Comparison of ENCODE assay signal across 15 cellular contexts in genomic region chr16:4081035-4081434, GRCh38. TPM values are rescaled to one million over a fixed set of nuclear protein-coding genes. Genes with fewer than 3 reads are reported as not detected.
DNase-seq lines count a peak whose midpoint lies in the region; ATAC-seq and FAIRE-seq lines count a peak whose summit lies in the region.
"Had no signal": no experiment of that assay in that cellular context is flagged by ENCODE, and none has a peak within 500 bp of the region (broad histone marks: within the 10 kb centered on the region; RNA-seq: fewer than 3 reads in every experiment).

No MANE protein-coding gene starts in this region.

- ATAC-seq in T-helper 17 cell = peak; percentile 12
- ATAC-seq in HG03045 (IDR thresholded peaks at IDR 0.05; ENCODE audit: unreplicated experiment) = no peak
- ATAC-seq in GM18867 (IDR thresholded peaks at IDR 0.05; ENCODE audit: unreplicated experiment) = no peak
- ATAC-seq: PC-3 had no signal

- H3K4me3 ChIP-seq in small intestine (ENCODE audit: low read depth in 1 of 2, low read length in 2 of 2) = no peak overlapping the region
- H3K4me3 ChIP-seq: breast epithelium had no signal

- intact Hi-C loops in activated CD4-positive, alpha-beta memory T cell treated with anti-CD3 and anti-CD28 coated beads for 36 hours (cut with micrococcal nuclease) = no loop called here

- 19 to 58% (median 38%) methylated on average over 10 of the region's 10 CpGs for WGBS in small intestine, 3 donors

- peaks cover 8% of the 10 kb centered on the region for H3K9me3 Mint-ChIP-seq in T-helper 1 cell treated with Interleukin-12 subunit alpha and Interleukin-12 subunit beta and Interleukin-4 antibody, amounts not matched to agents 30 μg/mL and 1 μg/mL, for 36 hours
- H3K9me3 Mint-ChIP-seq in immature natural killer cell = peaks cover 0 to 1% (median 0%) of the 10 kb centered on the region in 6 donors
- H3K9me3 Mint-ChIP-seq in activated CD4-positive, alpha-beta memory T cell treated with anti-CD3 and anti-CD28 coated beads for 36 hours = peaks cover 5% of the 10 kb centered on the region

- peak overlapping the region in 1 of 2 donors; percentile 8 for H3K27ac ChIP-seq in small intestine (ENCODE audit: low read depth in 1 of 2, low read length in 1 of 2)
- H3K27ac ChIP-seq: breast epithelium, epithelial cell of prostate had no signal

- FAIRE-seq in small intestine (lab: Jason Lieb, UNC) = no peak

- peaks cover 44% of the 10 kb centered on the region for H3K4me1 Mint-ChIP-seq in T-helper 1 cell treated with Interleukin-12 subunit alpha and Interleukin-12 subunit beta and Interleukin-4 antibody, amounts not matched to agents 30 μg/mL and 1 μg/mL, for 36 hours (ENCODE audit: low read depth)
- peaks cover 22% of the 10 kb centered on the region for H3K4me1 Mint-ChIP-seq in T-helper 17 cell
- peaks cover 20 to 38% of the 10 kb centered on the region in 2 donors for H3K4me1 Mint-ChIP-seq in immature natural killer cell
- H3K4me1 Mint-ChIP-seq in activated CD4-positive, alpha-beta memory T cell treated with anti-CD3 and anti-CD28 coated beads for 36 hours (ENCODE audit: low read depth) = peaks cover 43% of the 10 kb centered on the region

- CTCF ChIA-PET in activated CD4-positive, alpha-beta memory T cell treated with anti-CD3 and anti-CD28 coated beads for 36 hours (lab: Charles Lee) = interaction anchor here (0.6 kb wide), 1 partner anchor 389 kb away, joined by 3 read pairs; no protein-coding TSS in a partner anchor

- no peaks in the 10 kb centered on the region for H3K36me3 ChIP-seq in small intestine (ENCODE audit: control insufficient read depth in 2 of 2, insufficient read depth in 2 of 2, low read length in 2 of 2)
- H3K36me3 ChIP-seq: breast epithelium had no signal

- POLR2A ChIA-PET in activated CD4-positive, alpha-beta memory T cell treated with anti-CD3 and anti-CD28 coated beads for 36 hours (lab: Charles Lee) = no interaction called here

- no peaks in the 10 kb centered on the region for H3K4me1 ChIP-seq in small intestine (ENCODE audit: control insufficient read depth in 2 of 2, insufficient read depth in 1 of 2, low read depth in 1 of 2, low read length in 1 of 2)
- H3K4me1 ChIP-seq: breast epithelium had no signal

- H3K36me3 Mint-ChIP-seq in T-helper 1 cell treated with Interleukin-12 subunit alpha and Interleukin-12 subunit beta and Interleukin-4 antibody, amounts not matched to agents 30 μg/mL and 1 μg/mL, for 36 hours (ENCODE audit: low read depth) = peaks cover 8% of the 10 kb centered on the region
- H3K36me3 Mint-ChIP-seq in T-helper 17 cell (ENCODE audit: low read depth) (no peaks in the 10 kb centered on the region), immature natural killer cell (peaks cover 0 to 4% (median 4%) of the 10 kb centered on the region in 3 donors)
- peaks cover 3% of the 10 kb centered on the region for H3K36me3 Mint-ChIP-seq in activated CD4-positive, alpha-beta memory T cell treated with anti-CD3 and anti-CD28 coated beads for 36 hours

- no peak overlapping the region for H3K27ac Mint-ChIP-seq in T-helper 1 cell treated with Interleukin-12 subunit alpha and Interleukin-12 subunit beta and Interleukin-4 antibody, amounts not matched to agents 30 μg/mL and 1 μg/mL, for 36 hours
- H3K27ac Mint-ChIP-seq in T-helper 17 cell = no peak overlapping the region
- H3K27ac Mint-ChIP-seq in immature natural killer cell = peak overlapping the region in 4 of 6 donors; percentile 5 to 37 (median 32)
- H3K27ac Mint-ChIP-seq in activated CD4-positive, alpha-beta memory T cell treated with anti-CD3 and anti-CD28 coated beads for 36 hours = no peak overlapping the region

- H3K9me3 ChIP-seq in T-helper 17 cell (ENCODE audit: control insufficient read depth, low read length, poor library complexity, severe bottlenecking) (no peaks in the 10 kb centered on the region), small intestine (ENCODE audit: control insufficient read depth, low read depth) (no peaks in the 10 kb centered on the region)
- H3K9me3 ChIP-seq: breast epithelium had no signal

- DNase-seq in T-helper 1 cell (no peak), T-helper 17 cell (no peak), immature natural killer cell (no peak), small intestine (peak; percentile 47)
- DNase-seq in activated CD4-positive, alpha-beta memory T cell treated with anti-CD3 and anti-CD28 coated beads for 36 hours = no peak
- DNase-seq: ACHN, midbrain, NCI-H1105, PC-3, T1000 had no signal

- H3K27me3 ChIP-seq in small intestine (ENCODE audit: control insufficient read depth in 2 of 2, insufficient read depth in 2 of 2, low read length in 2 of 2) = no peaks in the 10 kb centered on the region
- H3K27me3 ChIP-seq: breast epithelium had no signal

- H3K4me3 Mint-ChIP-seq in T-helper 1 cell treated with Interleukin-12 subunit alpha and Interleukin-12 subunit beta and Interleukin-4 antibody, amounts not matched to agents 30 μg/mL and 1 μg/mL, for 36 hours = peak overlapping the region; percentile 55
- H3K4me3 Mint-ChIP-seq in T-helper 17 cell = no peak overlapping the region
- H3K4me3 Mint-ChIP-seq in immature natural killer cell = peak overlapping the region in 2 of 5 donors; percentile 26 to 49
- no peak overlapping the region for H3K4me3 Mint-ChIP-seq in activated CD4-positive, alpha-beta memory T cell treated with anti-CD3 and anti-CD28 coated beads for 36 hours

- no peaks in the 10 kb centered on the region for H3K27me3 Mint-ChIP-seq in T-helper 1 cell treated with Interleukin-12 subunit alpha and Interleukin-12 subunit beta and Interleukin-4 antibody, amounts not matched to agents 30 μg/mL and 1 μg/mL, for 36 hours (ENCODE audit: low read depth)
- no peaks in the 10 kb centered on the region for H3K27me3 Mint-ChIP-seq in T-helper 17 cell
- H3K27me3 Mint-ChIP-seq in immature natural killer cell (ENCODE audit: low read depth in 3 of 3) = peaks cover 2 to 5% (median 2%) of the 10 kb centered on the region in 3 donors
- no peaks in the 10 kb centered on the region for H3K27me3 Mint-ChIP-seq in activated CD4-positive, alpha-beta memory T cell treated with anti-CD3 and anti-CD28 coated beads for 36 hours

RNA-seq across cellular contexts. Expression of gene ADCY9, which starts 35.2 kb away (rescaled TPM):
- 10 to 100 TPM; 11.5 to 12.6 TPM for total RNA-seq in T-helper 17 cell
- polyA plus RNA-seq in immature natural killer cell (1 to 10 TPM; 1.1 to 1.5 (median 1.4) TPM), small intestine (10 to 100 TPM in 1 of 3 donors, 1 to 10 TPM in 2; 4.3 to 10.7 (median 7.9) TPM)
- total RNA-seq in activated CD4-positive, alpha-beta memory T cell treated with anti-CD3 and anti-CD28 coated beads for 36 hours = 1 to 10 TPM; 3.8 to 4.9 TPM

Comparison
In these comparisons a context has a peak if more than half of its experiments do, and no peak if none do; other contexts are left out.
1. H3K27ac Mint-ChIP-seq: peak in immature natural killer cell (4 of 6); none in T-helper 1 cell treated with Interleukin-12 subunit alpha and Interleukin-12 subunit beta and Interleukin-4 antibody, amounts not matched to agents 30 μg/mL and 1 μg/mL, for 36 hours (single experiment), T-helper 17 cell (single experiment) and activated CD4-positive, alpha-beta memory T cell treated with anti-CD3 and anti-CD28 coated beads for 36 hours (single experiment).